5 cellular contexts compared by ENCODE assay signal in the genomic region with DNA sequence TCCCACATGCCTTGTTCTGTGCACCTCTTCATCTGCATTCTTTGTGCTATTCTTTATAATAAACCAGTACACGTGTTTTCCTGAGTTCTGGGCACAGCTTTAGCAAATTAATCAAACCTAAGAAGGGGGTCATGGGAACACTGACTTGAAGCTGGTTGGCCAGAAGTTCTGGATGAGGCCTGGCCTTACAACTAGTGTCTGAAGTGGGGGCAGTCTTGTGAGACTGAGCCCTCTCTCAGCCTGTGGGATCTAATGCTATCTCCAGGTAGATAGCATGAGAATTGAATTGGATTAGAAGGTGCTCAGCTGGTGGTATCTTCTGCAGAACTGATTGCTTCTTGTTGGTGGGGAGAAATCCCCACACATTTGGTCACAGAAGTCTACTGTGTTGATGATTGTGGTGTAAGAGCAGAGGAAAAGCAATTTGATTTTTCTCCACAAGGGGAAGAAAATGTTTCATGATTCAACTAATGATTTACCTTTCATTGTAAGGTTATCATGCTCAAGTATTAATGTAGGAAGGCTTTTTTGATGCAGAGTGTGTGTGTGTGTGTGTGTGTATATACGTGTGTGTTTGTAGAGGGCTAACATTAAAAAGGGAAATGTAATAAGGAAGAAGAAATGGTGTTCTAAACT. TPM values are rescaled to one million over a fixed set of nuclear protein-coding genes. Genes with fewer than 3 reads are reported as not detected.
"Had no signal": no experiment of that assay in that cellular context is flagged by ENCODE, and none has a peak within 500 bp of the region (broad histone marks: within the 10 kb centered on the region; RNA-seq: fewer than 3 reads in every experiment).

No MANE protein-coding gene starts in this region.

RNA-seq across cellular contexts. Expression of a gene that starts 25.7 kb away (rescaled TPM):
- total RNA-seq: PC-3, Right ventricle myocardium superior had no signal
- polyA plus RNA-seq: SK-N-SH had no signal

RNA-seq across cellular contexts. Expression of a gene that starts 33.6 kb away (rescaled TPM):
- total RNA-seq: M059J, PC-3, Peyer's patch, Right ventricle myocardium superior had no signal
- polyA plus RNA-seq: SK-N-SH had no signal
